Comparison of ENCODE assay signal across 9 cellular contexts in the genomic region with DNA sequence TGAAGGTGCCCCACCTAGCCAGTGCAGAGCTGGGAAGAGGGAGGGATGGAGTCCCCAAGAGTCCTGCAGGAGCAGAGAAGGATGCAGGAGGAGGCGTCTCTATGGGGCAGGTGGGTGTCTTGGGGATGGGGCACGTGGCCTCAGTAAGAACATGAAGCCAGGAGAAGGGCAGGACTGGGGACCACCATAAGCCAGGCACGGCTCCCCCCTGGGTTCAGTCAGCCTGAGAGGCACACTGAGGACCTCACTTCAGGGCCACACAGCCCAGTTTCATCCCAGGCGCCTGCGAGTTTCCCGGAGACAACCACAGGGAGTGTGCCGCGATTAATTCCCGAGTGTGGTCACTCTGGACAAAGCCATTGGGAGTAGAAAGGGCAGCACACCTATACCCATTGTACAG.
DNase-seq lines count a peak whose midpoint lies in the region; ATAC-seq and TF ChIP-seq lines count a peak whose summit lies in the region.
"Had no signal": no experiment of that assay in that cellular context is flagged by ENCODE, and none has a peak within 500 bp of the region (broad histone marks: within the 10 kb centered on the region; RNA-seq: fewer than 3 reads in every experiment).

No MANE protein-coding gene starts in this region.

- ATAC-seq in GM18502 (IDR thresholded peaks at IDR 0.05; ENCODE audit: poor library complexity, unreplicated experiment): peak; percentile 18
- ATAC-seq in foreskin keratinocyte: peak; percentile 6
- peak in 3 of 4 donors; percentile 7 to 33 (median 11) for ATAC-seq in psoas muscle
- ATAC-seq in HG02970 (IDR thresholded peaks at IDR 0.05; ENCODE audit: low FRiP score, unreplicated experiment): no peak

- no peak overlapping the region for H3K9ac ChIP-seq in HUES6 (ENCODE audit: low read length)

- intact Hi-C loops in psoas muscle (cut with DNase I): loop anchor here (5.0 to 10.0 kb wide), 3 partner anchors 131 to 529 kb away; no protein-coding TSS in a partner anchor

- WGBS in psoas muscle, 3 donors: 31 to 51% (median 32%) methylated on average over 6 to 9 of the region's 9 CpGs

- no peaks in the 10 kb centered on the region for H3K36me3 ChIP-seq in HUES6 (ENCODE audit: control insufficient read depth, insufficient read depth, low read length)
- H3K36me3 ChIP-seq in psoas muscle (ENCODE audit: insufficient read depth in 1 of 2, low read depth in 1 of 2): no peaks in the 10 kb centered on the region

- H3K27ac ChIP-seq in HUES6 (ENCODE audit: low read depth, low read length) (no peak overlapping the region), foreskin keratinocyte (no peak overlapping the region), psoas muscle (no peak overlapping the region)

- H3K27me3 ChIP-seq in HUES6 (ENCODE audit: control insufficient read depth, insufficient read depth, low read length): peaks cover 16% of the 10 kb centered on the region
- H3K27me3 ChIP-seq in foreskin keratinocyte: peaks cover 9% of the 10 kb centered on the region
- peaks cover 0 to 3% (median 0%) of the 10 kb centered on the region in 3 donors for H3K27me3 ChIP-seq in psoas muscle (ENCODE audit: insufficient read depth in 3 of 3, low read length in 2 of 3)

- H3K4me1 ChIP-seq in HUES6 (ENCODE audit: control insufficient read depth, insufficient read depth, low read length): peaks cover 11% of the 10 kb centered on the region; the same call in 1 of the 2 replicates
- no peaks in the 10 kb centered on the region for H3K4me1 ChIP-seq in foreskin keratinocyte
- H3K4me1 ChIP-seq in psoas muscle: no peaks in the 10 kb centered on the region

- TF ChIP-seq CTCF in foreskin keratinocyte (conservative IDR thresholded peaks at IDR 0.05): no peak
- no peak for TF ChIP-seq CTCF in psoas muscle (IDR thresholded peaks at IDR 0.05)

- H3K4me3 ChIP-seq in HUES6 (ENCODE audit: low read depth, low read length) (peak overlapping the region; percentile 76), psoas muscle (peak overlapping the region; percentile 78)

- H3K9me3 ChIP-seq in HUES6 (ENCODE audit: control insufficient read depth, insufficient read depth, low read depth, low read length) (no peaks in the 10 kb centered on the region), psoas muscle (no peaks in the 10 kb centered on the region)

- DNase-seq in foreskin keratinocyte: no peak
- no peak for DNase-seq in psoas muscle
- no peak for DNase-seq in stimulated activated CD4-positive, alpha-beta T cell treated with anti-CD3 and anti-CD28 coated beads, Interleukin-2, amount 100 ng/mL, for 24 hours
- no peak for DNase-seq in NCI-H524 treated with DMSO at 0.1 percent for 48 hours (lab: John Stamatoyannopoulos, UW)
- no peak for DNase-seq in stimulated activated CD4-positive, alpha-beta T cell treated with anti-CD3 and anti-CD28 coated beads, Interleukin-2, amount 100 ng/mL, for 48 hours
- DNase-seq: NCI-H1930 had no signal
